1 cellular context compared by ENCODE assay signal in genomic region chr15:89127054-89127702, GRCh38.
TF ChIP-seq lines count a peak whose summit lies in the region.

No MANE protein-coding gene starts in this region.

TF ChIP-seq in GM23338, 12 proteins besides CTCF, POLR2A, EP300 and RAD21 (continued from another document):
- TF ChIP-seq ZNF462 (CRISPR knock-in tag; IDR thresholded peaks at IDR 0.05) (no peak), EZH2phosphoT487 (IDR thresholded peaks at IDR 0.05; ENCODE audit: unreplicated experiment) (no peak), ETS1 (IDR thresholded peaks at IDR 0.05) (no peak), JUNB (IDR thresholded peaks at IDR 0.05; ENCODE audit: unreplicated experiment) (no peak), ZNF114 (CRISPR knock-in tag; IDR thresholded peaks at IDR 0.05) (no peak), POLR2AphosphoS5 (IDR thresholded peaks at IDR 0.05; ENCODE audit: low read depth) (no peak), EZH2 (IDR thresholded peaks at IDR 0.05; ENCODE audit: low read depth, unreplicated experiment) (no peak)
